In genomic region chr11:16356751-16357365, GRCh38 we compare ENCODE assay signal across 12 cellular contexts. TPM values are rescaled to one million over a fixed set of nuclear protein-coding genes. Genes with fewer than 3 reads are reported as not detected.
DNase-seq lines count a peak whose midpoint lies in the region; ATAC-seq and TF ChIP-seq lines count a peak whose summit lies in the region.
"Had no signal": no experiment of that assay in that cellular context is flagged by ENCODE, and none has a peak within 500 bp of the region (broad histone marks: within the 10 kb centered on the region; RNA-seq: fewer than 3 reads in every experiment).

No MANE protein-coding gene starts in this region.

- H3K36me3 ChIP-seq in right atrium auricular region = no peaks in the 10 kb centered on the region

- H3K4me1 ChIP-seq in right atrium auricular region = peaks cover 0 to 29% of the 10 kb centered on the region in 2 donors

- TF ChIP-seq CTCF in astrocyte of the spinal cord (IDR thresholded peaks at IDR 0.05; ENCODE audit: low read depth, low read length) = no peak
- TF ChIP-seq CTCF in right atrium auricular region (IDR thresholded peaks at IDR 0.05) = no peak

- intact Hi-C loops in sciatic nerve (cut with DNase I) = no loop called here

- no peaks in the 10 kb centered on the region for H3K9me3 ChIP-seq in right atrium auricular region

- peak overlapping the region; percentile 29 to 53 for H3K27ac ChIP-seq in right atrium auricular region

- H3K27me3 ChIP-seq in right atrium auricular region = no peaks in the 10 kb centered on the region

- H3K4me3 ChIP-seq in astrocyte of the spinal cord (ENCODE audit: low read depth, low read length) (no peak overlapping the region), right atrium auricular region (peak overlapping the region in 1 of 2 donors; percentile 7)

- ATAC-seq in sciatic nerve (peak; percentile 88), GM21737 (IDR thresholded peaks at IDR 0.05; ENCODE audit: unreplicated experiment) (no peak)
- ATAC-seq: natural killer cell treated with Interleukin-12 subunit alpha and Interleukin-12 subunit beta and Interleukin-15 and Interleukin-18, amount 100 ng/mL, for 72 hours had no signal

- in situ Hi-C loops in astrocyte of the spinal cord (cut with HindIII; ENCODE audit: low sequenced_read_pairs) = no loop called here

- DNase-seq in GM04504 (ENCODE audit: low read depth) (peak; percentile 8), astrocyte of the spinal cord (ENCODE audit: low read depth, low spot score) (peak; percentile 45), right atrium auricular region (ENCODE audit: low spot score) (peak; percentile 62), sciatic nerve (ENCODE audit: low spot score) (no peak), OCI-M1 (lab: John Stamatoyannopoulos, UW) (no peak), NCI-H2171 (lab: John Stamatoyannopoulos, UW) (no peak), DMS53 treated with DMSO at 0.1 percent for 48 hours (lab: John Stamatoyannopoulos, UW; ENCODE audit: unreplicated experiment) (no peak)
- DNase-seq: activated naive CD8-positive, alpha-beta T cell treated with anti-CD3 and anti-CD28 coated beads for 36 hours; AML-193; DMS53 had no signal

RNA-seq across cellular contexts. Expression of gene SOX6, which starts 0.5 kb away (rescaled TPM):
- total RNA-seq in right atrium auricular region (10 to 100 TPM; 13.5 to 14.3 TPM), sciatic nerve (53.7 TPM)
- total RNA-seq: natural killer cell treated with Interleukin-12 subunit alpha and Interleukin-12 subunit beta and Interleukin-15 and Interleukin-18, amount 100 ng/mL, for 72 hours had no signal

Comparison
In these comparisons a context has a peak if more than half of its experiments do, and no peak if none do; other contexts are left out.
1. DNase-seq: peak in GM04504 (single experiment), astrocyte of the spinal cord (single experiment) and right atrium auricular region (single experiment); none in sciatic nerve (single experiment), OCI-M1 (single experiment), NCI-H2171 (single experiment) and DMS53 treated with DMSO at 0.1 percent for 48 hours (single experiment).